8 cellular contexts compared by ENCODE assay signal in genomic region chr22:45977003-45977395, GRCh38. TPM values are rescaled to one million over a fixed set of nuclear protein-coding genes. Genes with fewer than 3 reads are reported as not detected.
DNase-seq lines count a peak whose midpoint lies in the region; ATAC-seq and TF ChIP-seq lines count a peak whose summit lies in the region.

TSS of gene WNT7B (minus strand) at chr22:45977162. CDS start at chr22:45976754, 408 bp downstream.

- DNase-seq in AG10803 (ENCODE audit: low read depth), result no peak
- DNase-seq in HPDE6-E6E7 (ENCODE audit: extremely low spot score), result peak; percentile 57
- no peak for DNase-seq in activated T-cell treated with anti-CD3 and anti-CD28 coated beads, Interleukin-2, amount 50 U/mL, for 72 hours
- DNase-seq in lower lobe of right lung, result peak; percentile 75
- no peak for DNase-seq in activated T-helper 2 cell treated with anti-CD3 and anti-CD28 coated beads, Interferon-gamma antibody, Interleukin-2, Interleukin-4, amounts not matched to agents 10 μg/mL and 5 μg/mL and 100 μg/mL, durations not matched to agents 14 hours and 24 hours and 36 hours (ENCODE audit: low spot score)
- DNase-seq in islet precursor cell, result no peak

- peaks cover 15% of the 10 kb centered on the region for H3K4me1 Mint-ChIP-seq in activated T-cell treated with anti-CD3 and anti-CD28 coated beads, Interleukin-2, amount 50 U/mL, for 72 hours (ENCODE audit: low read depth)
- no peaks in the 10 kb centered on the region for H3K4me1 Mint-ChIP-seq in activated T-helper 2 cell treated with anti-CD3 and anti-CD28 coated beads, Interferon-gamma antibody, Interleukin-2, Interleukin-4, amounts not matched to agents 10 μg/mL and 5 μg/mL and 100 μg/mL, durations not matched to agents 14 hours and 24 hours and 36 hours (ENCODE audit: low read depth)

- peaks cover 0 to 1% of the 10 kb centered on the region in 2 donors for H3K36me3 Mint-ChIP-seq in activated T-cell treated with anti-CD3 and anti-CD28 coated beads, Interleukin-2, amount 50 U/mL, for 72 hours (ENCODE audit: insufficient read depth in 2 of 2)
- no peaks in the 10 kb centered on the region for H3K36me3 Mint-ChIP-seq in activated T-helper 2 cell treated with anti-CD3 and anti-CD28 coated beads, Interferon-gamma antibody, Interleukin-2, Interleukin-4, amounts not matched to agents 10 μg/mL and 5 μg/mL and 100 μg/mL, durations not matched to agents 14 hours and 24 hours and 36 hours (ENCODE audit: low read depth)

- H3K4me3 ChIP-seq in AG10803 (ENCODE audit: low read length) (peak within 1 kb of the TSS; percentile 31), lower lobe of right lung (peak within 1 kb of the TSS; percentile 56)

- TF ChIP-seq CTCF in AG10803 (conservative IDR thresholded peaks at IDR 0.05; ENCODE audit: low read length) (no peak), lower lobe of right lung (IDR thresholded peaks at IDR 0.05) (no peak)

- no peak within 1 kb of the TSS for H3K27ac Mint-ChIP-seq in activated T-cell treated with anti-CD3 and anti-CD28 coated beads, Interleukin-2, amount 50 U/mL, for 72 hours
- no peak within 1 kb of the TSS for H3K27ac Mint-ChIP-seq in activated T-helper 2 cell treated with anti-CD3 and anti-CD28 coated beads, Interferon-gamma antibody, Interleukin-2, Interleukin-4, amounts not matched to agents 10 μg/mL and 5 μg/mL and 100 μg/mL, durations not matched to agents 14 hours and 24 hours and 36 hours

- peaks cover 59% of the 10 kb centered on the region for H3K27me3 ChIP-seq in lower lobe of right lung (ENCODE audit: low read depth)

- H3K9me3 ChIP-seq in lower lobe of right lung, result no peaks in the 10 kb centered on the region

- no peak for ATAC-seq in activated T-cell treated with anti-CD3 and anti-CD28 coated beads, Interleukin-2, amount 50 U/mL, for 72 hours (replicated peaks in 1 of 2)
- peak; percentile 59 to 67 for ATAC-seq in lower lobe of right lung
- ATAC-seq in GM18858 (IDR thresholded peaks at IDR 0.05; ENCODE audit: unreplicated experiment), result no peak
- ATAC-seq in GM21619 (IDR thresholded peaks at IDR 0.05; ENCODE audit: unreplicated experiment), result no peak

- intact Hi-C loops in lower lobe of right lung (cut with DNase I), result no loop called here
- intact Hi-C loops in activated T-helper 2 cell treated with anti-CD3 and anti-CD28 coated beads, Interferon-gamma antibody, Interleukin-2, Interleukin-4, amounts not matched to agents 10 μg/mL and 5 μg/mL and 100 μg/mL, durations not matched to agents 14 hours and 24 hours and 36 hours (cut with micrococcal nuclease), result loop anchor here (1.0 kb wide), 1 partner anchor 332 kb away; no protein-coding TSS in a partner anchor

- no peaks in the 10 kb centered on the region for H3K9me3 Mint-ChIP-seq in activated T-cell treated with anti-CD3 and anti-CD28 coated beads, Interleukin-2, amount 50 U/mL, for 72 hours
- no peaks in the 10 kb centered on the region for H3K9me3 Mint-ChIP-seq in activated T-helper 2 cell treated with anti-CD3 and anti-CD28 coated beads, Interferon-gamma antibody, Interleukin-2, Interleukin-4, amounts not matched to agents 10 μg/mL and 5 μg/mL and 100 μg/mL, durations not matched to agents 14 hours and 24 hours and 36 hours

- H3K4me1 ChIP-seq in lower lobe of right lung, result peaks cover 31% of the 10 kb centered on the region

- H3K36me3 ChIP-seq in lower lobe of right lung, result no peaks in the 10 kb centered on the region

- H3K4me3 Mint-ChIP-seq in activated T-cell treated with anti-CD3 and anti-CD28 coated beads, Interleukin-2, amount 50 U/mL, for 72 hours, result peak within 1 kb of the TSS; percentile 40 to 79
- H3K4me3 Mint-ChIP-seq in activated T-helper 2 cell treated with anti-CD3 and anti-CD28 coated beads, Interferon-gamma antibody, Interleukin-2, Interleukin-4, amounts not matched to agents 10 μg/mL and 5 μg/mL and 100 μg/mL, durations not matched to agents 14 hours and 24 hours and 36 hours (ENCODE audit: low read depth), result no peak within 1 kb of the TSS

- peaks cover 38% of the 10 kb centered on the region for H3K27me3 Mint-ChIP-seq in activated T-cell treated with anti-CD3 and anti-CD28 coated beads, Interleukin-2, amount 50 U/mL, for 72 hours (ENCODE audit: low read depth)
- H3K27me3 Mint-ChIP-seq in activated T-helper 2 cell treated with anti-CD3 and anti-CD28 coated beads, Interferon-gamma antibody, Interleukin-2, Interleukin-4, amounts not matched to agents 10 μg/mL and 5 μg/mL and 100 μg/mL, durations not matched to agents 14 hours and 24 hours and 36 hours (ENCODE audit: low read depth), result peaks cover 36% of the 10 kb centered on the region

- H3K27ac ChIP-seq in lower lobe of right lung, result peak within 1 kb of the TSS; percentile 65

RNA-seq across cellular contexts. Expression of gene WNT7B, which starts in this region (rescaled TPM):
- not detected for total RNA-seq in activated T-cell treated with anti-CD3 and anti-CD28 coated beads, Interleukin-2, amount 50 U/mL, for 72 hours
- total RNA-seq in lower lobe of right lung, result 6.3 TPM
- total RNA-seq in activated T-helper 2 cell treated with anti-CD3 and anti-CD28 coated beads, Interferon-gamma antibody, Interleukin-2, Interleukin-4, amounts not matched to agents 10 μg/mL and 5 μg/mL and 100 μg/mL, durations not matched to agents 14 hours and 24 hours and 36 hours, result not detected in 2 replicates

Comparison
In these comparisons a context has a peak if more than half of its experiments do, and no peak if none do; other contexts are left out.
1. DNase-seq: peak in HPDE6-E6E7 (single experiment) and lower lobe of right lung (single experiment); none in AG10803 (single experiment), activated T-cell treated with anti-CD3 and anti-CD28 coated beads, Interleukin-2, amount 50 U/mL, for 72 hours (0 of 2), activated T-helper 2 cell treated with anti-CD3 and anti-CD28 coated beads, Interferon-gamma antibody, Interleukin-2, Interleukin-4, amounts not matched to agents 10 μg/mL and 5 μg/mL and 100 μg/mL, durations not matched to agents 14 hours and 24 hours and 36 hours (single experiment) and islet precursor cell (single experiment).
2. ATAC-seq: peak in lower lobe of right lung (2 of 2); none in activated T-cell treated with anti-CD3 and anti-CD28 coated beads, Interleukin-2, amount 50 U/mL, for 72 hours (0 of 2), GM18858 (single experiment) and GM21619 (single experiment).